In the genomic region with DNA sequence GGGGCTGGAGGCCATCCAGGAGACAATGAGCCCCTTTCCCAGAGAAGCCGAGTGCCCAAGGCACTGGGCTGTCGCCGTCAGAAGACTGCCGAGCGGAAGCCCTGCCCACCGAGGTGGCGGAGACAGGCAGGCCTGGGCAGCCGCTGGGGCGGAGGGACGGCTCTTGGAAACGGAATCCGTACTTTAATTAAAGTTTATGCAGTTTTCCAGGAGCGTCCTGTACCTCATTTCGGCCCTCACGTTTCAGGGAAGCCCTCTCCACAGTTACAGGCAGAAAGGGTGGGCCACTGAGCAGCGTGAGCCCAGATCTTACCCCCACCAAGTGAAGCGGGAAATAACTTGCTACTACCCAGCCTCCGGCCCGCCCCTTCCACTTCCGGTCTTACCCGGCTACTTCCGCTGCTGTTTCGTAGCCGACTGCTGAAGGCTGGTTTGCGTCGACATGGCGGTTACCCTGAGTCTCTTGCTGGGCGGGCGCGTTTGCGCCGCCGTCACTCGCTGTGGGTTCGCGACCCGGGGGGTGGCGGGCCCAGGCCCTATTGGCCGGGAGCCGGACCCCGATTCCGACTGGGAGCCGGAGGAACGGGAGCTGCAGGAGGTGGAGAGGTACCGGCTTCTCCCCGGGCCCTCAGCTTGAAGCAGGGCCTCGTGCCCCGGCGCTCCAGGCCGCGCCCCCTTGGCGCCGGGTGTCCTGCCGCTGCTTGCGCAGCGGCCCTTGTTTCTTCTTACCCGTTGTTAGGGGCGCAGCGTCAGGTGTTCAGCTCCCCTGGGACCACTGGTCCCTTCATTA, we compare ENCODE assay signal across 1 cellular context.
A peak's percentile ranks its signal among the peaks of the same experiment; 100 is the strongest.
TF ChIP-seq lines count a peak whose summit lies in the region.

NGRN (plus strand) TSS at position 402 of the 790 bp plus-strand sequence; CDS start at position 443, 41 bp downstream.

TF ChIP-seq in K562, 482 proteins besides CTCF, POLR2A, EP300 and RAD21 (continued from another document and continues in another):
- TF ChIP-seq ZC3H11A (IDR thresholded peaks at IDR 0.05; ENCODE audit: low read depth, low read length): no peak
- peak; percentile 23; the same call in 1 of the 2 replicates for TF ChIP-seq KDM2B (CRISPR knock-in tag; IDR thresholded peaks at IDR 0.05)
- TF ChIP-seq, protein P1, sequence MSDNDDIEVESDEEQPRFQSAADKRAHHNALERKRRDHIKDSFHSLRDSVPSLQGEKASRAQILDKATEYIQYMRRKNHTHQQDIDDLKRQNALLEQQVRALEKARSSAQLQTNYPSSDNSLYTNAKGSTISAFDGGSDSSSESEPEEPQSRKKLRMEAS (CRISPR knock-in tag; IDR thresholded peaks at IDR 0.05): peak; percentile 90
- peak; percentile 70 to 86 for TF ChIP-seq MAZ (CRISPR knock-in tag; conservative IDR thresholded peaks at IDR 0.05 in 1 of 2, IDR thresholded peaks at IDR 0.05 in 1 of 2)
- no peak for TF ChIP-seq TAF15 (IDR thresholded peaks at IDR 0.05; ENCODE audit: low read depth, low read length)
- no peak for TF ChIP-seq DDX20 (tag; IDR thresholded peaks at IDR 0.05; ENCODE audit: low read depth)
- no peak for TF ChIP-seq TCF7 (IDR thresholded peaks at IDR 0.05; ENCODE audit: borderline replicate concordance)
- TF ChIP-seq LEF1 (IDR thresholded peaks at IDR 0.05): no peak
- TF ChIP-seq, protein P2, sequence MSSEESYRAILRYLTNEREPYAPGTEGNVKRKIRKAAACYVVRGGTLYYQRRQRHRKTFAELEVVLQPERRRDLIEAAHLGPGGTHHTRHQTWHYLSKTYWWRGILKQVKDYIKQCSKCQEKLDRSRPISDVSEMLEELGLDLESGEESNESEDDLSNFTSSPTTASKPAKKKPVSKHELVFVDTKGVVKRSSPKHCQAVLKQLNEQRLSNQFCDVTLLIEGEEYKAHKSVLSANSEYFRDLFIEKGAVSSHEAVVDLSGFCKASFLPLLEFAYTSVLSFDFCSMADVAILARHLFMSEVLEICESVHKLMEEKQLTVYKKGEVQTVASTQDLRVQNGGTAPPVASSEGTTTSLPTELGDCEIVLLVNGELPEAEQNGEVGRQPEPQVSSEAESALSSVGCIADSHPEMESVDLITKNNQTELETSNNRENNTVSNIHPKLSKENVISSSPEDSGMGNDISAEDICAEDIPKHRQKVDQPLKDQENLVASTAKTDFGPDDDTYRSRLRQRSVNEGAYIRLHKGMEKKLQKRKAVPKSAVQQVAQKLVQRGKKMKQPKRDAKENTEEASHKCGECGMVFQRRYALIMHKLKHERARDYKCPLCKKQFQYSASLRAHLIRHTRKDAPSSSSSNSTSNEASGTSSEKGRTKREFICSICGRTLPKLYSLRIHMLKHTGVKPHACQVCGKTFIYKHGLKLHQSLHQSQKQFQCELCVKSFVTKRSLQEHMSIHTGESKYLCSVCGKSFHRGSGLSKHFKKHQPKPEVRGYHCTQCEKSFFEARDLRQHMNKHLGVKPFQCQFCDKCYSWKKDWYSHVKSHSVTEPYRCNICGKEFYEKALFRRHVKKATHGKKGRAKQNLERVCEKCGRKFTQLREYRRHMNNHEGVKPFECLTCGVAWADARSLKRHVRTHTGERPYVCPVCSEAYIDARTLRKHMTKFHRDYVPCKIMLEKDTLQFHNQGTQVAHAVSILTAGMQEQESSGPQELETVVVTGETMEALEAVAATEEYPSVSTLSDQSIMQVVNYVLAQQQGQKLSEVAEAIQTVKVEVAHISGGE (CRISPR knock-in tag; IDR thresholded peaks at IDR 0.05): peak in 2 of 3 experiments; percentile 11 to 77; a peak in 3 of 6 replicates
- TF ChIP-seq TAF1 (IDR thresholded peaks at IDR 0.05; ENCODE audit: control insufficient read depth, extremely low read depth, insufficient read depth, low read length, severe bottlenecking): peak; percentile 97
- TF ChIP-seq DPF2 (IDR thresholded peaks at IDR 0.05): 0 out of 2 replicates have a peak, but pooled peaks have one; percentile 19
- 0 out of 4 replicates have a peak, but pooled peaks of 1 of the 2 experiments have one; percentile 9 for TF ChIP-seq TRIM24 (IDR thresholded peaks at IDR 0.05)
- no peak for TF ChIP-seq ZNF398 (CRISPR knock-in tag; IDR thresholded peaks at IDR 0.05)
- TF ChIP-seq SIRT6 (IDR thresholded peaks at IDR 0.05; ENCODE audit: low read depth, low read length): no peak
- peak; percentile 98 for TF ChIP-seq GABPA (tag; conservative IDR thresholded peaks at IDR 0.05; ENCODE audit: low read depth)
- peak; percentile 83 for TF ChIP-seq ETV5 (CRISPR knock-in tag; IDR thresholded peaks at IDR 0.05; ENCODE audit: low read depth)
- TF ChIP-seq ZHX1 (conservative IDR thresholded peaks at IDR 0.05; ENCODE audit: low read length): 0 out of 2 replicates have a peak, but pooled peaks have one; percentile 22
- TF ChIP-seq ATF7 (IDR thresholded peaks at IDR 0.05): peak; percentile 67
- peak; percentile 43; the same call in 1 of the 2 replicates for TF ChIP-seq JUN (IDR thresholded peaks at IDR 0.05; ENCODE audit: borderline replicate concordance, low read depth, low read length)
- TF ChIP-seq JUN (CRISPR knock-in tag; IDR thresholded peaks at IDR 0.05; ENCODE audit: borderline replicate concordance): no peak
- TF ChIP-seq EP400 (IDR thresholded peaks at IDR 0.05): peak; percentile 97
- TF ChIP-seq SP2 (IDR thresholded peaks at IDR 0.05; ENCODE audit: extremely low read depth, low read depth, low read length, poor library complexity, severe bottlenecking): no peak
- TF ChIP-seq, protein P3, sequence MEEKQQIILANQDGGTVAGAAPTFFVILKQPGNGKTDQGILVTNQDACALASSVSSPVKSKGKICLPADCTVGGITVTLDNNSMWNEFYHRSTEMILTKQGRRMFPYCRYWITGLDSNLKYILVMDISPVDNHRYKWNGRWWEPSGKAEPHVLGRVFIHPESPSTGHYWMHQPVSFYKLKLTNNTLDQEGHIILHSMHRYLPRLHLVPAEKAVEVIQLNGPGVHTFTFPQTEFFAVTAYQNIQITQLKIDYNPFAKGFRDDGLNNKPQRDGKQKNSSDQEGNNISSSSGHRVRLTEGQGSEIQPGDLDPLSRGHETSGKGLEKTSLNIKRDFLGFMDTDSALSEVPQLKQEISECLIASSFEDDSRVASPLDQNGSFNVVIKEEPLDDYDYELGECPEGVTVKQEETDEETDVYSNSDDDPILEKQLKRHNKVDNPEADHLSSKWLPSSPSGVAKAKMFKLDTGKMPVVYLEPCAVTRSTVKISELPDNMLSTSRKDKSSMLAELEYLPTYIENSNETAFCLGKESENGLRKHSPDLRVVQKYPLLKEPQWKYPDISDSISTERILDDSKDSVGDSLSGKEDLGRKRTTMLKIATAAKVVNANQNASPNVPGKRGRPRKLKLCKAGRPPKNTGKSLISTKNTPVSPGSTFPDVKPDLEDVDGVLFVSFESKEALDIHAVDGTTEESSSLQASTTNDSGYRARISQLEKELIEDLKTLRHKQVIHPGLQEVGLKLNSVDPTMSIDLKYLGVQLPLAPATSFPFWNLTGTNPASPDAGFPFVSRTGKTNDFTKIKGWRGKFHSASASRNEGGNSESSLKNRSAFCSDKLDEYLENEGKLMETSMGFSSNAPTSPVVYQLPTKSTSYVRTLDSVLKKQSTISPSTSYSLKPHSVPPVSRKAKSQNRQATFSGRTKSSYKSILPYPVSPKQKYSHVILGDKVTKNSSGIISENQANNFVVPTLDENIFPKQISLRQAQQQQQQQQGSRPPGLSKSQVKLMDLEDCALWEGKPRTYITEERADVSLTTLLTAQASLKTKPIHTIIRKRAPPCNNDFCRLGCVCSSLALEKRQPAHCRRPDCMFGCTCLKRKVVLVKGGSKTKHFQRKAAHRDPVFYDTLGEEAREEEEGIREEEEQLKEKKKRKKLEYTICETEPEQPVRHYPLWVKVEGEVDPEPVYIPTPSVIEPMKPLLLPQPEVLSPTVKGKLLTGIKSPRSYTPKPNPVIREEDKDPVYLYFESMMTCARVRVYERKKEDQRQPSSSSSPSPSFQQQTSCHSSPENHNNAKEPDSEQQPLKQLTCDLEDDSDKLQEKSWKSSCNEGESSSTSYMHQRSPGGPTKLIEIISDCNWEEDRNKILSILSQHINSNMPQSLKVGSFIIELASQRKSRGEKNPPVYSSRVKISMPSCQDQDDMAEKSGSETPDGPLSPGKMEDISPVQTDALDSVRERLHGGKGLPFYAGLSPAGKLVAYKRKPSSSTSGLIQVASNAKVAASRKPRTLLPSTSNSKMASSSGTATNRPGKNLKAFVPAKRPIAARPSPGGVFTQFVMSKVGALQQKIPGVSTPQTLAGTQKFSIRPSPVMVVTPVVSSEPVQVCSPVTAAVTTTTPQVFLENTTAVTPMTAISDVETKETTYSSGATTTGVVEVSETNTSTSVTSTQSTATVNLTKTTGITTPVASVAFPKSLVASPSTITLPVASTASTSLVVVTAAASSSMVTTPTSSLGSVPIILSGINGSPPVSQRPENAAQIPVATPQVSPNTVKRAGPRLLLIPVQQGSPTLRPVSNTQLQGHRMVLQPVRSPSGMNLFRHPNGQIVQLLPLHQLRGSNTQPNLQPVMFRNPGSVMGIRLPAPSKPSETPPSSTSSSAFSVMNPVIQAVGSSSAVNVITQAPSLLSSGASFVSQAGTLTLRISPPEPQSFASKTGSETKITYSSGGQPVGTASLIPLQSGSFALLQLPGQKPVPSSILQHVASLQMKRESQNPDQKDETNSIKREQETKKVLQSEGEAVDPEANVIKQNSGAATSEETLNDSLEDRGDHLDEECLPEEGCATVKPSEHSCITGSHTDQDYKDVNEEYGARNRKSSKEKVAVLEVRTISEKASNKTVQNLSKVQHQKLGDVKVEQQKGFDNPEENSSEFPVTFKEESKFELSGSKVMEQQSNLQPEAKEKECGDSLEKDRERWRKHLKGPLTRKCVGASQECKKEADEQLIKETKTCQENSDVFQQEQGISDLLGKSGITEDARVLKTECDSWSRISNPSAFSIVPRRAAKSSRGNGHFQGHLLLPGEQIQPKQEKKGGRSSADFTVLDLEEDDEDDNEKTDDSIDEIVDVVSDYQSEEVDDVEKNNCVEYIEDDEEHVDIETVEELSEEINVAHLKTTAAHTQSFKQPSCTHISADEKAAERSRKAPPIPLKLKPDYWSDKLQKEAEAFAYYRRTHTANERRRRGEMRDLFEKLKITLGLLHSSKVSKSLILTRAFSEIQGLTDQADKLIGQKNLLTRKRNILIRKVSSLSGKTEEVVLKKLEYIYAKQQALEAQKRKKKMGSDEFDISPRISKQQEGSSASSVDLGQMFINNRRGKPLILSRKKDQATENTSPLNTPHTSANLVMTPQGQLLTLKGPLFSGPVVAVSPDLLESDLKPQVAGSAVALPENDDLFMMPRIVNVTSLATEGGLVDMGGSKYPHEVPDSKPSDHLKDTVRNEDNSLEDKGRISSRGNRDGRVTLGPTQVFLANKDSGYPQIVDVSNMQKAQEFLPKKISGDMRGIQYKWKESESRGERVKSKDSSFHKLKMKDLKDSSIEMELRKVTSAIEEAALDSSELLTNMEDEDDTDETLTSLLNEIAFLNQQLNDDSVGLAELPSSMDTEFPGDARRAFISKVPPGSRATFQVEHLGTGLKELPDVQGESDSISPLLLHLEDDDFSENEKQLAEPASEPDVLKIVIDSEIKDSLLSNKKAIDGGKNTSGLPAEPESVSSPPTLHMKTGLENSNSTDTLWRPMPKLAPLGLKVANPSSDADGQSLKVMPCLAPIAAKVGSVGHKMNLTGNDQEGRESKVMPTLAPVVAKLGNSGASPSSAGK (IDR thresholded peaks at IDR 0.05): peak; percentile 98
- TF ChIP-seq POLR2B (IDR thresholded peaks at IDR 0.05; ENCODE audit: low read depth, partially characterized antibody): peak; percentile 92
- no peak for TF ChIP-seq ZNF695 (CRISPR knock-in tag; IDR thresholded peaks at IDR 0.05)
- TF ChIP-seq FOXK1 (CRISPR knock-in tag; IDR thresholded peaks at IDR 0.05; ENCODE audit: borderline replicate concordance): no peak; the same call in 1 of the 2 replicates
- peak; percentile 83 for TF ChIP-seq TBP (optimal IDR thresholded peaks at IDR 0.05; ENCODE audit: low read depth, low read length)
- TF ChIP-seq RBFOX2 (IDR thresholded peaks at IDR 0.05; ENCODE audit: low read depth, low read length): peak; percentile 99
- peak; percentile 92 for TF ChIP-seq KDM5B (IDR thresholded peaks at IDR 0.05; ENCODE audit: insufficient replicate concordance, low read depth, low read length)
- TF ChIP-seq RNF2 (IDR thresholded peaks at IDR 0.05): peak; percentile 54
- peak; percentile 73; the same call in 1 of the 2 replicates for TF ChIP-seq RHOXF2B (CRISPR knock-in tag; conservative IDR thresholded peaks at IDR 0.05)
- peak; percentile 75; the same call in 1 of the 2 replicates for TF ChIP-seq FOXP1 (CRISPR knock-in tag; IDR thresholded peaks at IDR 0.05)
- no peak for TF ChIP-seq ZNF224 (CRISPR knock-in tag; IDR thresholded peaks at IDR 0.05)
- no peak for TF ChIP-seq STAT5B (CRISPR knock-in tag; IDR thresholded peaks at IDR 0.05)
- no peak for TF ChIP-seq PHF21A (IDR thresholded peaks at IDR 0.05; ENCODE audit: borderline replicate concordance, low read depth)
- TF ChIP-seq NFXL1 (CRISPR knock-in tag; IDR thresholded peaks at IDR 0.05): no peak
- TF ChIP-seq SUPT5H (IDR thresholded peaks at IDR 0.05): peak; percentile 96
- no peak for TF ChIP-seq ZBTB17 (CRISPR knock-in tag; IDR thresholded peaks at IDR 0.05)
- TF ChIP-seq GABPB1 (CRISPR knock-in tag; IDR thresholded peaks at IDR 0.05): peak; percentile 93
